1 cellular context compared by ENCODE assay signal in genomic region chr6:27772261-27773001, GRCh38.
TF ChIP-seq lines count a peak whose summit lies in the region.

No MANE protein-coding gene starts in this region.

TF ChIP-seq in HepG2, 621 proteins besides CTCF, POLR2A, EP300 and RAD21 (continued from another document and continues in another):
- peak; percentile 55; the same call in 1 of the 2 replicates for TF ChIP-seq PRDM10 (CRISPR knock-in tag; IDR thresholded peaks at IDR 0.05; ENCODE audit: low read depth)
- TF ChIP-seq PRDM15 (CRISPR knock-in tag; IDR thresholded peaks at IDR 0.05): peak; percentile 59; the same call in 1 of the 2 replicates
- TF ChIP-seq PATZ1 (CRISPR knock-in tag; IDR thresholded peaks at IDR 0.05): no peak; the same call in 1 of the 2 replicates
- TF ChIP-seq SMC3 (IDR thresholded peaks at IDR 0.05; ENCODE audit: low read length): peak; percentile 75
- peak; percentile 63 for TF ChIP-seq ZNF646 (CRISPR knock-in tag; IDR thresholded peaks at IDR 0.05)
- TF ChIP-seq MAFK (conservative IDR thresholded peaks at IDR 0.05 in 1 of 2, IDR thresholded peaks at IDR 0.05 in 1 of 2; ENCODE audit: low read length in 2 of 2): peak; percentile 91 to 98
- peak; percentile 82; the same call in 1 of the 2 replicates for TF ChIP-seq SPEN (CRISPR knock-in tag; IDR thresholded peaks at IDR 0.05; ENCODE audit: low read depth)
- peak; percentile 80; the same call in 1 of the 2 replicates for TF ChIP-seq ZNF788 (CRISPR knock-in tag; IDR thresholded peaks at IDR 0.05; ENCODE audit: borderline replicate concordance)
- TF ChIP-seq SMYD3 (CRISPR knock-in tag; IDR thresholded peaks at IDR 0.05): no peak
- TF ChIP-seq THAP11 (CRISPR knock-in tag; IDR thresholded peaks at IDR 0.05): peak; percentile 76
- TF ChIP-seq SP4 (CRISPR knock-in tag; IDR thresholded peaks at IDR 0.05): peak; percentile 45; the same call in 1 of the 2 replicates
- TF ChIP-seq CBFB (CRISPR knock-in tag; IDR thresholded peaks at IDR 0.05): peak; percentile 84
- TF ChIP-seq ZNF792 (CRISPR knock-in tag; IDR thresholded peaks at IDR 0.05): peak; percentile 92
- TF ChIP-seq FOXK2 (IDR thresholded peaks at IDR 0.05): no peak
- TF ChIP-seq ZNF615 (CRISPR knock-in tag; IDR thresholded peaks at IDR 0.05; ENCODE audit: borderline replicate concordance): no peak
- TF ChIP-seq ZSCAN29 (CRISPR knock-in tag; conservative IDR thresholded peaks at IDR 0.05): 0 out of 2 replicates have a peak, but pooled peaks have one; percentile 45
- TF ChIP-seq FOSL1 (CRISPR knock-in tag; IDR thresholded peaks at IDR 0.05; ENCODE audit: borderline replicate concordance): no peak
- no peak; the same call in 1 of the 2 replicates for TF ChIP-seq IRX3 (CRISPR knock-in tag; IDR thresholded peaks at IDR 0.05; ENCODE audit: borderline replicate concordance, low read depth)
- no peak for TF ChIP-seq HOXA7 (CRISPR knock-in tag; IDR thresholded peaks at IDR 0.05)
- TF ChIP-seq ZBTB20 (CRISPR knock-in tag; IDR thresholded peaks at IDR 0.05; ENCODE audit: borderline replicate concordance, low read depth): 0 out of 2 replicates have a peak, but pooled peaks have one; percentile 43
- TF ChIP-seq TSC22D2 (CRISPR knock-in tag; IDR thresholded peaks at IDR 0.05; ENCODE audit: borderline replicate concordance): peak; percentile 89; the same call in 1 of the 2 replicates
- peak; percentile 83; the same call in 1 of the 2 replicates for TF ChIP-seq HINFP (CRISPR knock-in tag; IDR thresholded peaks at IDR 0.05; ENCODE audit: low read depth)
- peak; percentile 68; the same call in 1 of the 2 replicates for TF ChIP-seq TFDP2 (CRISPR knock-in tag; IDR thresholded peaks at IDR 0.05)
- peak; percentile 66; the same call in 1 of the 2 replicates for TF ChIP-seq ATF2 (CRISPR knock-in tag; IDR thresholded peaks at IDR 0.05)
- peak; percentile 86 for TF ChIP-seq ZNF891 (CRISPR knock-in tag; IDR thresholded peaks at IDR 0.05)
- no peak for TF ChIP-seq MLLT10 (CRISPR knock-in tag; IDR thresholded peaks at IDR 0.05)
- no peak for TF ChIP-seq ARID2 (CRISPR knock-in tag; IDR thresholded peaks at IDR 0.05; ENCODE audit: borderline replicate concordance)
- 0 out of 2 replicates have a peak, but pooled peaks have one; percentile 18 for TF ChIP-seq EED (CRISPR knock-in tag; IDR thresholded peaks at IDR 0.05)
- TF ChIP-seq ERF (CRISPR knock-in tag; IDR thresholded peaks at IDR 0.05): peak; percentile 94; the same call in 1 of the 2 replicates
- TF ChIP-seq ZNF30 (CRISPR knock-in tag; IDR thresholded peaks at IDR 0.05): peak; percentile 83; the same call in 1 of the 2 replicates
- TF ChIP-seq ZNF784 (CRISPR knock-in tag; IDR thresholded peaks at IDR 0.05; ENCODE audit: borderline replicate concordance): peak; percentile 89; the same call in 1 of the 2 replicates
- TF ChIP-seq E2F5 (CRISPR knock-in tag; conservative IDR thresholded peaks at IDR 0.05): no peak
- TF ChIP-seq PAWR (CRISPR knock-in tag; IDR thresholded peaks at IDR 0.05; ENCODE audit: borderline replicate concordance): no peak
- TF ChIP-seq HDAC2 (CRISPR knock-in tag; IDR thresholded peaks at IDR 0.05): peak; percentile 76; the same call in 1 of the 2 replicates
- TF ChIP-seq U2AF2 (IDR thresholded peaks at IDR 0.05; ENCODE audit: low read depth, low read length): no peak
